Comparison of ENCODE assay signal across 8 cellular contexts in the genomic region with DNA sequence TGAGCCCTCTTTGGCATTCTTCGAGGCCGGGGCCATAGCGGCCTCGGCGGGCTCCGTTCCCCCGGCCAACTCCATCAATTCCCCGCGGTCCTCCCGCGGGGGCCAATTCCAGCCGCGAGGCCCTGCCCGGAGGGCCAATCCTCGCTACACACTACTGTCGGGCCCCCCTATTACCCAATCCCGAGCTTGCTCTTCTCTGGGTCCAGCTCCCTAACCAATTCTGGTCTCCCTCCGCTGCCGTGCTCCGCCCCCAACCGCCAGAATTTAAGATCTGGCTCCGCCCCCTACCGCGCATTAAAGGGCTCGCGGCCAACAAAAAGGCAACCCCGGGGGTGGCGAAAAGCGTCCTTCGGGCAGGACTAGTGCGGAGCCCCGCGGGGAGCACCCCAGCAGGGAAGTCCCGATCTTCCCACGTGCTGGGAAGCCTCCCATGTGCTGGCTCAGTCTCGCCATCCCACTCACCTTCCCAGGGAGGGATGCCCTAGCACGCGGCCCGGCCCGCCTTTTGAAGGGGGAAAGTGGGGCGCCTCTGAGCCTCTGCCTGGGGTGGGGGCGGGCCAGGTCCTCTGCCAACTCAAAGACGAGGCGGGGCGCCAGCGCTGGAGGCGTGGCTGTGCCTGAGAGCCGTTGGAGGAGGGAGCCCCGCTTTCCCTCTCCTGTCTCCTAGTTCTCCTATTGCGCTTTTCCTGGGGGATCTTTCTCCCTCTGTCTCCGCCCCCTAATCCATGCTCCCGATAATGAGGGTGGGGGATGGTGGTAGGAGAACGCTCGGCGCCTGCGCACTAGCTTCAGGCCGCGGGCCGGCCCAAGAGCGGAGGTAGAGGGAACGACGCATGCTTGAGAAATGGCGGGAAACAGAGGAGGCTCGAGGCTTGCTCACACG. TPM values are rescaled to one million over a fixed set of nuclear protein-coding genes. Genes with fewer than 3 reads are reported as not detected.
DNase-seq lines count a peak whose midpoint lies in the region; ATAC-seq and TF ChIP-seq lines count a peak whose summit lies in the region.

No MANE protein-coding gene starts in this region.

- no peaks in the 10 kb centered on the region for H3K9me3 Mint-ChIP-seq in activated naive CD4-positive, alpha-beta T cell treated with anti-CD3 and anti-CD28 coated beads, Interleukin-2, amount 50 U/mL, for 24 hours

- H3K27ac Mint-ChIP-seq in activated naive CD4-positive, alpha-beta T cell treated with anti-CD3 and anti-CD28 coated beads, Interleukin-2, amount 50 U/mL, for 24 hours = peak overlapping the region; percentile 94

- peaks cover 41% of the 10 kb centered on the region for H3K4me1 Mint-ChIP-seq in activated naive CD4-positive, alpha-beta T cell treated with anti-CD3 and anti-CD28 coated beads, Interleukin-2, amount 50 U/mL, for 24 hours

- H4K20me1 ChIP-seq in KMS-11 (ENCODE audit: insufficient read depth) = no peaks in the 10 kb centered on the region

- H3K9ac ChIP-seq in KMS-11 = peak overlapping the region; percentile 42; the same call in 1 of the 2 replicates

- no peak overlapping the region for H3K27ac ChIP-seq in KMS-11

- TF ChIP-seq CTCF in KMS-11 (conservative IDR thresholded peaks at IDR 0.05; ENCODE audit: low read depth, low read length) = no peak

- H3K27me3 ChIP-seq in KMS-11 (ENCODE audit: insufficient read depth, low read depth) = no peaks in the 10 kb centered on the region; the same call in 1 of the 2 replicates

- H3K27me3 Mint-ChIP-seq in activated naive CD4-positive, alpha-beta T cell treated with anti-CD3 and anti-CD28 coated beads, Interleukin-2, amount 50 U/mL, for 24 hours = no peaks in the 10 kb centered on the region

- H3K36me3 Mint-ChIP-seq in activated naive CD4-positive, alpha-beta T cell treated with anti-CD3 and anti-CD28 coated beads, Interleukin-2, amount 50 U/mL, for 24 hours = no peaks in the 10 kb centered on the region

- H3K4me1 ChIP-seq in KMS-11 (ENCODE audit: low read depth, poor library complexity, severe bottlenecking) = peaks cover 8% of the 10 kb centered on the region

- H3K4me3 Mint-ChIP-seq in activated naive CD4-positive, alpha-beta T cell treated with anti-CD3 and anti-CD28 coated beads, Interleukin-2, amount 50 U/mL, for 24 hours = peak overlapping the region; percentile 94

- H3K4me3 ChIP-seq in KMS-11 (IDR thresholded peaks at IDR 0.05; ENCODE audit: insufficient read depth, low read depth, low read length) = peak overlapping the region; percentile 69

- ATAC-seq in GM21619 (IDR thresholded peaks at IDR 0.05; ENCODE audit: unreplicated experiment) = peak; percentile 83

- H2AFZ ChIP-seq in KMS-11 (ENCODE audit: low read depth) = peak overlapping the region; percentile 88

- DNase-seq in DMS53 treated with DMSO at 0.1 percent for 48 hours (lab: John Stamatoyannopoulos, UW; ENCODE audit: unreplicated experiment) = peak; percentile 17
- DNase-seq in SK-N-DZ (ENCODE audit: low spot score) = peak; percentile 90
- DNase-seq in glomerular endothelial cell (ENCODE audit: extremely low read depth, low read depth, low spot score) = peak; percentile 48
- peak; percentile 91 for DNase-seq in occipital lobe (lab: John Stamatoyannopoulos, UW)
- DNase-seq in superior temporal gyrus (ENCODE audit: extremely low spot score) = peak; percentile 96

- no peaks in the 10 kb centered on the region for H3K36me3 ChIP-seq in KMS-11 (ENCODE audit: insufficient read depth)

- peak overlapping the region; percentile 76 for H3K4me2 ChIP-seq in KMS-11

- H3K79me2 ChIP-seq in KMS-11 (ENCODE audit: insufficient read depth, low read depth) = no peaks in the 10 kb centered on the region

RNA-seq across cellular contexts. Expression of a gene that starts 3.5 kb away (rescaled TPM):
- polyA plus RNA-seq in SK-N-DZ (2014; cell fraction: cytosol; rRNA removed) = 3.8 and 6.9 TPM in 2 replicates
- 4.3 and 4.7 TPM in 2 replicates for polyA plus RNA-seq in SK-N-DZ (2014; cell fraction: nucleus; rRNA removed)
- total RNA-seq in glomerular endothelial cell = 9.3 and 10.7 TPM in 2 replicates
- 9.2 TPM for total RNA-seq in occipital lobe

RNA-seq across cellular contexts. Expression of a gene that starts 19.0 kb away (rescaled TPM):
- polyA plus RNA-seq in SK-N-DZ (2014; cell fraction: cytosol; rRNA removed) = not detected in 2 replicates
- not detected in 2 replicates for polyA plus RNA-seq in SK-N-DZ (2014; cell fraction: nucleus; rRNA removed)
- total RNA-seq in glomerular endothelial cell (not detected in 2 replicates), occipital lobe (0.31 TPM)

RNA-seq across cellular contexts. Expression of a gene that starts 33.6 kb away (rescaled TPM):
- not detected in 2 replicates for polyA plus RNA-seq in SK-N-DZ (2014; cell fraction: cytosol; rRNA removed)
- polyA plus RNA-seq in SK-N-DZ (2014; cell fraction: nucleus; rRNA removed) = 0.76 TPM in 1 of 2 replicates, not detected in the other
- not detected in 2 replicates for total RNA-seq in glomerular endothelial cell
- not detected for total RNA-seq in occipital lobe

Comparison
In these comparisons a context has a peak if more than half of its experiments do, and no peak if none do; other contexts are left out.
1. DNase-seq: peak in every context shown above with its lines; median percentile 96 in superior temporal gyrus; 91 in occipital lobe; 90 in SK-N-DZ; 48 in glomerular endothelial cell; 17 in DMS53 treated with DMSO at 0.1 percent for 48 hours.